In genomic region chr11:13102865-13103539, GRCh38 we compare ENCODE assay signal across 23 cellular contexts.
"Had no signal": no experiment of that assay in that cellular context is flagged by ENCODE, and none has a peak within 500 bp of the region (broad histone marks: within the 10 kb centered on the region; RNA-seq: fewer than 3 reads in every experiment).

No MANE protein-coding gene starts in this region.

- H3K27ac ChIP-seq: breast epithelium, gastroesophageal sphincter, heart left ventricle, left ventricle myocardium inferior, pancreas, right lobe of liver, stomach had no signal

- H3K27me3 ChIP-seq: breast epithelium, gastroesophageal sphincter, pancreas, right lobe of liver, stomach had no signal

- H3K36me3 ChIP-seq: breast epithelium, gastroesophageal sphincter, heart left ventricle, left ventricle myocardium inferior, pancreas, right lobe of liver, stomach had no signal

- H3K4me3 Mint-ChIP-seq: activated CD4-positive, alpha-beta T cell treated with anti-CD3 and anti-CD28 coated beads, Interleukin-2, amount 10 ng/mL, durations not matched to agents 7 days and 5 days; activated CD8-positive, alpha-beta T cell treated with anti-CD3 and anti-CD28 coated beads, Interleukin-2, amount 10 ng/mL, durations not matched to agents 7 days and 5 days; activated T-cell treated with anti-CD3 and anti-CD28 coated beads, Interleukin-2, amount 50 U/mL, for 24 hours; immature natural killer cell; stimulated activated effector memory CD8-positive, alpha-beta T cell treated with anti-CD3 and anti-CD28 coated beads, Interleukin-12 subunit alpha, Interleukin-12 subunit beta, amount 100 ng/mL, for 72 hours; type B pancreatic cell had no signal

- H3K4me1 ChIP-seq: gastroesophageal sphincter, right lobe of liver had no signal

- H3K9me3 Mint-ChIP-seq: activated CD4-positive, alpha-beta T cell treated with anti-CD3 and anti-CD28 coated beads, Interleukin-2, amount 10 ng/mL, durations not matched to agents 7 days and 5 days; activated T-cell treated with anti-CD3 and anti-CD28 coated beads, Interleukin-2, amount 50 U/mL, for 24 hours; activated T-helper 2 cell treated with anti-CD3 and anti-CD28 coated beads, Interferon-gamma antibody, Interleukin-2, Interleukin-4, amounts not matched to agents 10 μg/mL and 5 μg/mL and 100 μg/mL, durations not matched to agents 14 hours and 24 hours and 36 hours; stimulated activated effector memory CD8-positive, alpha-beta T cell treated with anti-CD3 and anti-CD28 coated beads, Interleukin-12 subunit alpha, Interleukin-12 subunit beta, amount 100 ng/mL, for 72 hours; type B pancreatic cell had no signal

- ATAC-seq: activated CD8-positive, alpha-beta T cell treated with anti-CD3 and anti-CD28 coated beads, Interleukin-2, amount 10 ng/mL, durations not matched to agents 7 days and 5 days; esophagus mucosa; gastroesophageal sphincter; heart left ventricle; pancreas; right lobe of liver; stimulated activated effector memory CD8-positive, alpha-beta T cell treated with anti-CD3 and anti-CD28 coated beads, Interleukin-12 subunit alpha, Interleukin-12 subunit beta, amount 100 ng/mL, for 72 hours had no signal

- H3K9me3 ChIP-seq: breast epithelium, gastroesophageal sphincter, heart left ventricle, left ventricle myocardium inferior, pancreas, right lobe of liver, stomach had no signal

- H3K4me1 Mint-ChIP-seq: activated CD4-positive, alpha-beta T cell treated with anti-CD3 and anti-CD28 coated beads, Interleukin-2, amount 10 ng/mL, durations not matched to agents 7 days and 5 days; immature natural killer cell; stimulated activated effector memory CD8-positive, alpha-beta T cell treated with anti-CD3 and anti-CD28 coated beads, Interleukin-12 subunit alpha, Interleukin-12 subunit beta, amount 100 ng/mL, for 72 hours had no signal

- H3K4me3 ChIP-seq: breast epithelium, gastroesophageal sphincter, heart left ventricle, left ventricle myocardium inferior, pancreas, right lobe of liver, stomach had no signal

- H3K27ac Mint-ChIP-seq: activated CD4-positive, alpha-beta T cell treated with anti-CD3 and anti-CD28 coated beads, Interleukin-2, amount 10 ng/mL, durations not matched to agents 7 days and 5 days; activated CD8-positive, alpha-beta T cell treated with anti-CD3 and anti-CD28 coated beads, Interleukin-2, amount 10 ng/mL, durations not matched to agents 7 days and 5 days; activated T-cell treated with anti-CD3 and anti-CD28 coated beads, Interleukin-2, amount 50 U/mL, for 24 hours; activated T-helper 2 cell treated with anti-CD3 and anti-CD28 coated beads, Interferon-gamma antibody, Interleukin-2, Interleukin-4, amounts not matched to agents 10 μg/mL and 5 μg/mL and 100 μg/mL, durations not matched to agents 14 hours and 24 hours and 36 hours; immature natural killer cell; stimulated activated effector memory CD8-positive, alpha-beta T cell treated with anti-CD3 and anti-CD28 coated beads, Interleukin-12 subunit alpha, Interleukin-12 subunit beta, amount 100 ng/mL, for 72 hours; type B pancreatic cell had no signal

- DNase-seq: activated CD4-positive, alpha-beta T cell treated with anti-CD3 and anti-CD28 coated beads, Interleukin-2, amount 10 ng/mL, durations not matched to agents 7 days and 5 days; activated CD4-positive, CD25-positive, alpha-beta regulatory T cell; activated CD8-positive, alpha-beta T cell treated with anti-CD3 and anti-CD28 coated beads, Interleukin-2, amount 10 ng/mL, durations not matched to agents 7 days and 5 days; activated naive CD4-positive, alpha-beta T cell treated with Interleukin-2 at 50 U/mL for 16 hours; activated T-cell treated with anti-CD3 and anti-CD28 coated beads, Interleukin-2, amount 50 U/mL, for 24 hours; cerebellar nuclear complex; cortex of kidney; heart left ventricle; immature natural killer cell; kidney glomerular epithelial cell; left ventricle myocardium inferior; pancreas; right lobe of liver; small intestine; stimulated activated CD4-positive, alpha-beta T cell treated with anti-CD3 and anti-CD28 coated beads, Interleukin-4, amount 100 ng/mL, for 1 hour; stomach; T-helper 9 cell had no signal

- H3K36me3 Mint-ChIP-seq: immature natural killer cell; stimulated activated effector memory CD8-positive, alpha-beta T cell treated with anti-CD3 and anti-CD28 coated beads, Interleukin-12 subunit alpha, Interleukin-12 subunit beta, amount 100 ng/mL, for 72 hours; type B pancreatic cell had no signal
